8 cellular contexts compared by ENCODE assay signal in genomic region chr1:20661235-20662109, GRCh38. TPM values are rescaled to one million over a fixed set of nuclear protein-coding genes. Genes with fewer than 3 reads are reported as not detected.
A peak's percentile ranks its signal among the peaks of the same experiment; 100 is the strongest.
DNase-seq lines count a peak whose midpoint lies in the region; ATAC-seq and TF ChIP-seq lines count a peak whose summit lies in the region.

DDOST (minus strand) TSS chr1:20661369; CDS start chr1:20661350, 19 bp downstream.

- H3K4me1 ChIP-seq in gastroesophageal sphincter (peaks cover 0 to 46% (median 6%) of the 10 kb centered on the region in 3 donors), suprapubic skin (peaks cover 26% of the 10 kb centered on the region)

- TF ChIP-seq CTCF in gastroesophageal sphincter (IDR thresholded peaks at IDR 0.05): peak in 3 of 4 experiments; percentile 33 to 56 (median 55)
- TF ChIP-seq CTCF in suprapubic skin (IDR thresholded peaks at IDR 0.05): peak in 1 of 2 donors; percentile 56

- TF ChIP-seq POLR2A in gastroesophageal sphincter (IDR thresholded peaks at IDR 0.05) (peak; percentile 11 to 41), suprapubic skin (IDR thresholded peaks at IDR 0.05) (no peak)

- H3K4me3 ChIP-seq in gastroesophageal sphincter: peak within 1 kb of the TSS; percentile 88 to 93
- H3K4me3 ChIP-seq in suprapubic skin: peak within 1 kb of the TSS; percentile 92

- H3K4me3 Mint-ChIP-seq in activated naive CD4-positive, alpha-beta T cell treated with anti-CD3 and anti-CD28 coated beads, Interleukin-2, amount 10 ng/mL, durations not matched to agents 7 days and 5 days: peak within 1 kb of the TSS; percentile 100

- peak; percentile 99 for ATAC-seq in gastroesophageal sphincter

- CTCF ChIA-PET in HEK293T (lab: Yijun Ruan, JAX): interaction anchor here (0.5 to 1.4 kb wide), 3 partner anchors 27 to 525 kb away, joined by 3 to 6 read pairs (median 3); no protein-coding TSS in a partner anchor
- CTCF ChIA-PET in activated naive CD4-positive, alpha-beta T cell treated with anti-CD3 and anti-CD28 coated beads, Interleukin-2, amount 10 ng/mL, durations not matched to agents 7 days and 5 days (lab: Charles Lee): interaction anchor here (0.9 to 1.8 kb wide), 3 partner anchors 21 to 29 kb away, joined by 3 to 8 read pairs (median 3); partner anchors contain the start of gene PINK1

- no peak for TF ChIP-seq EP300 in gastroesophageal sphincter (IDR thresholded peaks at IDR 0.05)
- no peak for TF ChIP-seq EP300 in suprapubic skin (IDR thresholded peaks at IDR 0.05)

- H3K36me3 ChIP-seq in gastroesophageal sphincter (peaks cover 0 to 25% of the 10 kb centered on the region in 2 donors), suprapubic skin (peaks cover 19% of the 10 kb centered on the region)

- H3K27me3 Mint-ChIP-seq in activated naive CD4-positive, alpha-beta T cell treated with anti-CD3 and anti-CD28 coated beads, Interleukin-2, amount 10 ng/mL, durations not matched to agents 7 days and 5 days: peaks cover 3% of the 10 kb centered on the region

- H3K9me3 Mint-ChIP-seq in activated naive CD4-positive, alpha-beta T cell treated with anti-CD3 and anti-CD28 coated beads, Interleukin-2, amount 10 ng/mL, durations not matched to agents 7 days and 5 days: no peaks in the 10 kb centered on the region

- H3K4me1 Mint-ChIP-seq in activated naive CD4-positive, alpha-beta T cell treated with anti-CD3 and anti-CD28 coated beads, Interleukin-2, amount 10 ng/mL, durations not matched to agents 7 days and 5 days: peaks cover 55% of the 10 kb centered on the region

- peak within 1 kb of the TSS; percentile 97 for H3K27ac Mint-ChIP-seq in activated naive CD4-positive, alpha-beta T cell treated with anti-CD3 and anti-CD28 coated beads, Interleukin-2, amount 10 ng/mL, durations not matched to agents 7 days and 5 days

- H3K27ac ChIP-seq in gastroesophageal sphincter (peak within 1 kb of the TSS; percentile 45 to 86 (median 84)), suprapubic skin (peak within 1 kb of the TSS; percentile 71)

- H3K9me3 ChIP-seq in gastroesophageal sphincter (no peaks in the 10 kb centered on the region), suprapubic skin (no peaks in the 10 kb centered on the region)

- POLR2A ChIA-PET in HEK293T (lab: Yijun Ruan, JAX): interaction anchor here (0.6 to 2.1 kb wide), 27 partner anchors 9 to 174 kb away, joined by 3 to 18 read pairs (median 5); partner anchors contain the start of genes CDA and MUL1

- peaks cover 33% of the 10 kb centered on the region for H3K36me3 Mint-ChIP-seq in activated naive CD4-positive, alpha-beta T cell treated with anti-CD3 and anti-CD28 coated beads, Interleukin-2, amount 10 ng/mL, durations not matched to agents 7 days and 5 days

- 0% methylated on average over 9 of the region's 55 CpGs; no CpG with 5 or more reads in 1 of the 2 donors for WGBS in gastroesophageal sphincter (ENCODE audit: low coverage in 1 of 2), 2 donors
- WGBS in suprapubic skin: 5% methylated on average over 19 of the region's 55 CpGs

- H3K27me3 ChIP-seq in gastroesophageal sphincter: no peaks in the 10 kb centered on the region
- H3K27me3 ChIP-seq in suprapubic skin: no peaks in the 10 kb centered on the region

- peak; percentile 92 for DNase-seq in GM04503 (ENCODE audit: low read depth)
- peak; percentile 96 for DNase-seq in HEK293T (ENCODE audit: extremely low spot score)
- DNase-seq in MV-4-11 (lab: John Stamatoyannopoulos, UW): peak; percentile 99
- DNase-seq in SK-N-DZ (ENCODE audit: low spot score): peak; percentile 98
- peak; percentile 98 for DNase-seq in activated naive CD4-positive, alpha-beta T cell treated with anti-CD3 and anti-CD28 coated beads, Interleukin-2, amount 10 ng/mL, durations not matched to agents 7 days and 5 days
- peak; percentile 87 for DNase-seq in non-pigmented ciliary epithelial cell (ENCODE audit: low read depth)
- peak; percentile 96 to 97 for DNase-seq in suprapubic skin (ENCODE audit: low spot score in 2 of 2)

TF ChIP-seq in HEK293T, 16 proteins besides CTCF, POLR2A, EP300 and RAD21:
- TF ChIP-seq L3MBTL2 (conservative IDR thresholded peaks at IDR 0.05): 0 out of 2 replicates have a peak, but pooled peaks have one; percentile 12
- TF ChIP-seq ELF4 (IDR thresholded peaks at IDR 0.05): peak; percentile 84
- no peak for TF ChIP-seq FOXA1 (IDR thresholded peaks at IDR 0.05)
- no peak for TF ChIP-seq NFRKB (IDR thresholded peaks at IDR 0.05)

RNA-seq across cellular contexts. Expression of gene DDOST, which starts in this region (rescaled TPM):
- polyA plus RNA-seq in SK-N-DZ (2014; cell fraction: cytosol; rRNA removed): 200 and 212 TPM in 2 replicates
- 44.0 and 54.7 TPM in 2 replicates for polyA plus RNA-seq in SK-N-DZ (2014; cell fraction: nucleus; rRNA removed)
- total RNA-seq in gastroesophageal sphincter (100 to 1,000 TPM in 3 of 4 donors, 10 to 100 TPM in 1; 83.4 to 116 (median 110) TPM), suprapubic skin (100 to 1,000 TPM in 3 of 4 donors, 10 to 100 TPM in 1; 75.9 to 143 (median 125) TPM)

Comparison
In these comparisons a context has a peak if more than half of its experiments do, and no peak if none do; other contexts are left out.
1. Peak in every context shown above with its lines: DNase-seq, ATAC-seq, H3K4me3 ChIP-seq and H3K27ac ChIP-seq.
2. POLR2A ChIP-seq: peak in gastroesophageal sphincter (2 of 2); none in suprapubic skin (0 of 2).